Comparison of ENCODE assay signal across 12 cellular contexts in genomic region chr10:119693262-119693957, GRCh38. TPM values are rescaled to one million over a fixed set of nuclear protein-coding genes. Genes with fewer than 3 reads are reported as not detected.
DNase-seq lines count a peak whose midpoint lies in the region; ATAC-seq and TF ChIP-seq lines count a peak whose summit lies in the region.
"Had no signal": no experiment of that assay in that cellular context is flagged by ENCODE, and none has a peak within 500 bp of the region (broad histone marks: within the 10 kb centered on the region; RNA-seq: fewer than 3 reads in every experiment).

No MANE protein-coding gene starts in this region.

- H3K4me3 Mint-ChIP-seq in activated T-helper 17 cell treated with anti-CD3 and anti-CD28 coated beads, Interleukin-2, amount 50 U/mL, for 72 hours, result no peak overlapping the region
- peak overlapping the region; percentile 44 for H3K4me3 Mint-ChIP-seq in neural crest cell

- H3K9me3 Mint-ChIP-seq in activated T-helper 17 cell treated with anti-CD3 and anti-CD28 coated beads, Interleukin-2, amount 50 U/mL, for 72 hours, result no peaks in the 10 kb centered on the region
- H3K9me3 Mint-ChIP-seq in neural crest cell, result peaks cover 11% of the 10 kb centered on the region

- no peaks in the 10 kb centered on the region for H3K36me3 ChIP-seq in effector memory CD4-positive, alpha-beta T cell (ENCODE audit: control insufficient read depth, insufficient read depth, low read length)
- H3K36me3 ChIP-seq: cardiac muscle cell, neutrophil had no signal

- H3K27ac Mint-ChIP-seq in activated T-helper 17 cell treated with anti-CD3 and anti-CD28 coated beads, Interleukin-2, amount 50 U/mL, for 72 hours, result no peak overlapping the region
- peak overlapping the region; percentile 98 for H3K27ac Mint-ChIP-seq in neural crest cell (ENCODE audit: unreplicated experiment)

- DNase-seq in GM13976 (ENCODE audit: low spot score) (peak; percentile 85), neural crest cell (ENCODE audit: low read depth, low spot score) (peak; percentile 48), coronary artery (ENCODE audit: low spot score) (no peak), SKM-1 (lab: John Stamatoyannopoulos, UW; ENCODE audit: unreplicated experiment) (no peak)
- no peak for DNase-seq in effector memory CD4-positive, alpha-beta T cell
- DNase-seq: DND-41 had no signal

- H3K4me3 ChIP-seq in effector memory CD4-positive, alpha-beta T cell (ENCODE audit: insufficient read depth, low read depth, low read length, poor library complexity, severe bottlenecking), result no peak overlapping the region
- H3K4me3 ChIP-seq in coronary artery, result no peak overlapping the region
- H3K4me3 ChIP-seq: cardiac muscle cell had no signal

- H3K4me1 ChIP-seq in effector memory CD4-positive, alpha-beta T cell (ENCODE audit: control insufficient read depth, insufficient read depth, low read length, poor library complexity, severe bottlenecking), result no peaks in the 10 kb centered on the region

- no peak overlapping the region for H3K27ac ChIP-seq in effector memory CD4-positive, alpha-beta T cell (ENCODE audit: insufficient read depth, low read length, poor library complexity, severe bottlenecking)
- no peak overlapping the region for H3K27ac ChIP-seq in coronary artery
- H3K27ac ChIP-seq: cardiac muscle cell, neutrophil had no signal

- H3K27me3 ChIP-seq in effector memory CD4-positive, alpha-beta T cell (replicated peaks; ENCODE audit: control insufficient read depth, insufficient read depth, low read length, poor library complexity, severe bottlenecking), result no peaks in the 10 kb centered on the region
- H3K27me3 ChIP-seq: cardiac muscle cell, neutrophil had no signal

- H3K36me3 Mint-ChIP-seq in activated T-helper 17 cell treated with anti-CD3 and anti-CD28 coated beads, Interleukin-2, amount 50 U/mL, for 72 hours (ENCODE audit: low read depth), result no peaks in the 10 kb centered on the region
- peaks cover 5% of the 10 kb centered on the region for H3K36me3 Mint-ChIP-seq in neural crest cell (ENCODE audit: low read depth)

- H3K9me3 ChIP-seq in effector memory CD4-positive, alpha-beta T cell (ENCODE audit: control insufficient read depth, low read length), result no peaks in the 10 kb centered on the region
- H3K9me3 ChIP-seq: neutrophil had no signal

- in situ Hi-C loops in GM13976 (cut with MboI; ENCODE audit: low sequenced_read_pairs, unreplicated experiment), result loop anchor here (5.0 to 25.0 kb wide), 2 partner anchors 34 to 644 kb away; partner anchors contain the start of gene INPP5F

- H3K27me3 Mint-ChIP-seq in activated T-helper 17 cell treated with anti-CD3 and anti-CD28 coated beads, Interleukin-2, amount 50 U/mL, for 72 hours, result peaks cover 6% of the 10 kb centered on the region
- H3K27me3 Mint-ChIP-seq in neural crest cell (ENCODE audit: low read depth), result no peaks in the 10 kb centered on the region

- no peak for TF ChIP-seq CTCF in GM13976 (IDR thresholded peaks at IDR 0.05; ENCODE audit: borderline replicate concordance, control extremely low read depth, extremely low read depth, insufficient read depth, missing control alignments)
- TF ChIP-seq CTCF in neural crest cell (conservative IDR thresholded peaks at IDR 0.05), result no peak
- no peak for TF ChIP-seq CTCF in coronary artery (IDR thresholded peaks at IDR 0.05)

- peak; percentile 84 for ATAC-seq in HG02852 (IDR thresholded peaks at IDR 0.05; ENCODE audit: unreplicated experiment)
- ATAC-seq in activated T-helper 17 cell treated with anti-CD3 and anti-CD28 coated beads, Interleukin-2, amount 50 U/mL, for 72 hours (replicated peaks), result peak; percentile 32
- ATAC-seq in GM19463 (IDR thresholded peaks at IDR 0.05; ENCODE audit: unreplicated experiment), result no peak
- ATAC-seq: Panc1 had no signal

- no peaks in the 10 kb centered on the region for H3K4me1 Mint-ChIP-seq in activated T-helper 17 cell treated with anti-CD3 and anti-CD28 coated beads, Interleukin-2, amount 50 U/mL, for 72 hours
- H3K4me1 Mint-ChIP-seq in neural crest cell, result peaks cover 50% of the 10 kb centered on the region

RNA-seq across cellular contexts. Expression of gene INPP5F, which starts 32.4 kb away (rescaled TPM):
- 10 to 100 TPM; 12.4 to 26.3 TPM for total RNA-seq in activated T-helper 17 cell treated with anti-CD3 and anti-CD28 coated beads, Interleukin-2, amount 50 U/mL, for 72 hours
- 95.4 and 99.9 TPM in 2 replicates for total RNA-seq in neural crest cell

RNA-seq across cellular contexts. Expression of gene BAG3, which starts 42.2 kb away (rescaled TPM):
- 10 to 100 TPM; 24.7 to 26.6 TPM for total RNA-seq in activated T-helper 17 cell treated with anti-CD3 and anti-CD28 coated beads, Interleukin-2, amount 50 U/mL, for 72 hours
- 22.3 and 23.3 TPM in 2 replicates for total RNA-seq in neural crest cell

Comparison
In these comparisons a context has a peak if more than half of its experiments do, and no peak if none do; other contexts are left out.
1. DNase-seq: peak in GM13976 (single experiment) and neural crest cell (single experiment); none in effector memory CD4-positive, alpha-beta T cell (0 of 3), coronary artery (single experiment) and SKM-1 (single experiment).